Comparison of ENCODE assay signal across 4 cellular contexts in the genomic region with DNA sequence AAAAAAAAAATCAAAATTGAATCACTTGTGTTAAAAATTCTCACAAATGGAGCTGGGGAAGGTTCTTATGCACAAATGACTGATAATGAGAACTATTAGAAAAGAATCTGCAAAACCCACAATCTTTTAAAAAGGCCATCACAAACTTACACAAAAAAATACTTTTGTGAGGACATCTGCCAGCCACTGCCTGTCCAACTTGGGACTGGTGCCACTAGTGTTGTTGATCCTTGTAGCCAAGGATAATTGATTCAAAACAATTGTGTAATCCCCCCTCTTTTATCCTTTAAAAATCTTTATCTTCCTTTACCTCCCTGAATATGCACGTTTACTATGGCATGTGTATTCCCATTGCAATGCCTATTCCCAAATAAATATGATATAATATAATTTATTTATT.
"Had no signal": no experiment of that assay in that cellular context is flagged by ENCODE, and none has a peak within 500 bp of the region (broad histone marks: within the 10 kb centered on the region; RNA-seq: fewer than 3 reads in every experiment).

No MANE protein-coding gene starts in this region.

- H3K4me3 ChIP-seq: GM23338 had no signal

- H3K4me3 Mint-ChIP-seq: GM23338, H9 had no signal

- H3K9me3 Mint-ChIP-seq: GM23338, H9 had no signal

- DNase-seq: HCEC 1CT, IMR-90 had no signal

- H3K27ac Mint-ChIP-seq: GM23338, H9 had no signal
